In genomic region chr11:11351042-11351586, GRCh38 we compare ENCODE assay signal across 17 cellular contexts.
"Had no signal": no experiment of that assay in that cellular context is flagged by ENCODE, and none has a peak within 500 bp of the region (broad histone marks: within the 10 kb centered on the region; RNA-seq: fewer than 3 reads in every experiment).

No MANE protein-coding gene starts in this region.

- H3K27ac Mint-ChIP-seq: activated CD4-positive, alpha-beta memory T cell treated with anti-CD3 and anti-CD28 coated beads for 36 hours; activated CD8-positive, alpha-beta memory T cell treated with anti-CD3 and anti-CD28 coated beads, Interleukin-2, amount 10 ng/mL, durations not matched to agents 7 days and 5 days; activated T-cell treated with anti-CD3 and anti-CD28 coated beads, Interleukin-2, amount 50 U/mL, for 24 hours; naive thymus-derived CD4-positive, alpha-beta T cell; stimulated activated memory B cell treated with anti-CD40 and anti-IgM and Interleukin-4, amounts not matched to agents 10 μg/mL and 1 μg/mL and 100 μg/mL, for 72 hours had no signal

- ATAC-seq: activated CD8-positive, alpha-beta memory T cell treated with anti-CD3 and anti-CD28 coated beads, Interleukin-2, amount 10 ng/mL, durations not matched to agents 7 days and 5 days; naive thymus-derived CD4-positive, alpha-beta T cell; SK-N-SH treated with all-trans-retinoic acid at 6 μM for 48 hours; stimulated activated memory B cell treated with anti-CD40 and anti-IgM and Interleukin-4, amounts not matched to agents 10 μg/mL and 1 μg/mL and 100 μg/mL, for 72 hours had no signal

- H3K9me3 Mint-ChIP-seq: activated CD4-positive, alpha-beta memory T cell treated with anti-CD3 and anti-CD28 coated beads for 36 hours; activated T-cell treated with anti-CD3 and anti-CD28 coated beads, Interleukin-2, amount 50 U/mL, for 24 hours; central memory CD8-positive, alpha-beta T cell; naive thymus-derived CD4-positive, alpha-beta T cell; stimulated activated memory B cell treated with anti-CD40 and anti-IgM and Interleukin-4, amounts not matched to agents 10 μg/mL and 1 μg/mL and 100 μg/mL, for 72 hours had no signal

- H3K4me1 Mint-ChIP-seq: activated CD8-positive, alpha-beta memory T cell treated with anti-CD3 and anti-CD28 coated beads, Interleukin-2, amount 10 ng/mL, durations not matched to agents 7 days and 5 days; central memory CD8-positive, alpha-beta T cell; naive thymus-derived CD4-positive, alpha-beta T cell; stimulated activated memory B cell treated with anti-CD40 and anti-IgM and Interleukin-4, amounts not matched to agents 10 μg/mL and 1 μg/mL and 100 μg/mL, for 72 hours had no signal

- H3K27me3 Mint-ChIP-seq: stimulated activated memory B cell treated with anti-CD40 and anti-IgM and Interleukin-4, amounts not matched to agents 10 μg/mL and 1 μg/mL and 100 μg/mL, for 72 hours had no signal

- H3K4me3 Mint-ChIP-seq: activated CD4-positive, alpha-beta memory T cell treated with anti-CD3 and anti-CD28 coated beads for 36 hours; activated CD8-positive, alpha-beta memory T cell treated with anti-CD3 and anti-CD28 coated beads, Interleukin-2, amount 10 ng/mL, durations not matched to agents 7 days and 5 days; activated T-cell treated with anti-CD3 and anti-CD28 coated beads, Interleukin-2, amount 50 U/mL, for 24 hours; brain; central memory CD8-positive, alpha-beta T cell; naive thymus-derived CD4-positive, alpha-beta T cell; stimulated activated memory B cell treated with anti-CD40 and anti-IgM and Interleukin-4, amounts not matched to agents 10 μg/mL and 1 μg/mL and 100 μg/mL, for 72 hours had no signal

- DNase-seq: activated CD4-positive, alpha-beta memory T cell treated with anti-CD3 and anti-CD28 coated beads for 36 hours; activated CD8-positive, alpha-beta memory T cell treated with anti-CD3 and anti-CD28 coated beads, Interleukin-2, amount 10 ng/mL, durations not matched to agents 7 days and 5 days; activated naive CD4-positive, alpha-beta T cell treated with anti-CD3 and anti-CD28 coated beads, Interleukin-2, amount 50 U/mL, for 16 hours; activated T-cell treated with anti-CD3 and anti-CD28 coated beads, Interleukin-2, amount 50 U/mL, for 24 hours; cortex of kidney; effector memory CD4-positive, alpha-beta T cell; naive thymus-derived CD4-positive, alpha-beta T cell; retina; stimulated activated CD4-positive, alpha-beta T cell treated with anti-CD3 and anti-CD28 coated beads, Interleukin-2, amount 100 ng/mL, for 48 hours; substantia nigra; T-helper 1 cell; transverse colon; WERI-Rb-1 had no signal

- H3K36me3 Mint-ChIP-seq: activated CD4-positive, alpha-beta memory T cell treated with anti-CD3 and anti-CD28 coated beads for 36 hours; activated CD8-positive, alpha-beta memory T cell treated with anti-CD3 and anti-CD28 coated beads, Interleukin-2, amount 10 ng/mL, durations not matched to agents 7 days and 5 days; naive thymus-derived CD4-positive, alpha-beta T cell; stimulated activated memory B cell treated with anti-CD40 and anti-IgM and Interleukin-4, amounts not matched to agents 10 μg/mL and 1 μg/mL and 100 μg/mL, for 72 hours had no signal
